In the genomic region with DNA sequence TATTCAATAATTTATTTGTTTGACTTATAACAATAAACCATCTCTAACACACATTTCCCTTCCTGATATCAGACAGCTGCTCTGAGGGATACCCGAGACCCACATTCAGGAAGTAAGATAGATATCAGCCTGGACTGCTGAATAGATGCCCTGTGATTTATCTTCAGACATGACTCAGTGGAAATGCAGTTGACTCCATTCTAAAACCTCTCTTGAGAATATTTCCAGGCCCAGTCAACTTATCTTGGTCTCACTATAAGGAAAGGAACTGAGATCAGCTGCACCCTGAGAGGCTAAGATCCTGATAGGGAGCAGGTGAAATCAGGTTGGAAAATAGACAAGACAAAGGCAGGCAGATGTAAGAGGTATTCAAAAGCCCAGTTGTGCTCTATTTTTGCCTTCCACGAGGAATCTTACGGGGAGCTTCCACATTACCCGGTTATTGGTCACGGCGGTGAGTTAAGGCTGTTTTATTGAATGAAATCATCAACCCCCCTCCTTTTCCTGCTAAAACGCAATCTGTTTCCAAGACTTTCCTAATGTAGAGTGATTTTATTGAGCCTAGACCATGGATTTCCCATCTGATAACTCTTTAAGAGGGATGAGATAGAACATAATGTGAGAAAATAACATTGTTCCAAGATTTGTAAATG, we compare ENCODE assay signal across 12 cellular contexts. TPM values are rescaled to one million over a fixed set of nuclear protein-coding genes. Genes with fewer than 3 reads are reported as not detected.
A peak's percentile ranks its signal among the peaks of the same experiment; 100 is the strongest.
DNase-seq lines count a peak whose midpoint lies in the region; ATAC-seq, FAIRE-seq and TF ChIP-seq lines count a peak whose summit lies in the region.
"Had no signal": no experiment of that assay in that cellular context is flagged by ENCODE, and none has a peak within 500 bp of the region (broad histone marks: within the 10 kb centered on the region; RNA-seq: fewer than 3 reads in every experiment).

No MANE protein-coding gene starts in this region.

- POLR2A ChIA-PET in endothelial cell of umbilical vein (lab: Charles Lee), result interaction anchor here (0.6 to 1.0 kb wide), 5 partner anchors 15 to 60 kb away, joined by 3 to 7 read pairs (median 3); partner anchors contain the start of gene PSORS1C1

- TSS peak; percentile 71 for BruUV-seq in endothelial cell of umbilical vein (replicated peaks; lab: Mats Ljungman, UMichigan)

- H3F3A ChIP-seq in GM23248 (ENCODE audit: insufficient read depth), result peaks cover 10% of the 10 kb centered on the region

- no peaks in the 10 kb centered on the region for H4K20me1 ChIP-seq in GM23248 (ENCODE audit: insufficient read depth)
- no peaks in the 10 kb centered on the region for H4K20me1 ChIP-seq in endothelial cell of umbilical vein (replicated peaks; ENCODE audit: control insufficient read depth, extremely low read depth, insufficient read depth, low read length)
- no peaks in the 10 kb centered on the region for H4K20me1 ChIP-seq in osteoblast (ENCODE audit: insufficient read depth, low read length)

- in situ Hi-C loops in GM23248 (cut with MboI), result loop anchor here (10.0 to 25.0 kb wide), 2 partner anchors 262 to 350 kb away; partner anchors contain the start of genes FLOT1 and IER3

- CTCF ChIA-PET in endothelial cell of umbilical vein (lab: Charles Lee), result interaction anchor here (0.6 to 2.9 kb wide), 78 partner anchors 8 to 633 kb away, joined by 3 to 142 read pairs (median 5); partner anchors contain the start of genes C6orf15, DDR1, DHX16 and FLOT1

- TF ChIP-seq CTCF in endothelial cell of umbilical vein (IDR thresholded peaks at IDR 0.05; ENCODE audit: extremely low read depth in 1 of 2, insufficient read depth in 1 of 2, low read depth in 1 of 2, low read length in 2 of 2) (no peak), osteoblast (IDR thresholded peaks at IDR 0.05; ENCODE audit: extremely low read depth, low read depth, low read length) (no peak)

- FAIRE-seq in endothelial cell of umbilical vein (lab: Jason Lieb, UNC), result peak; percentile 89

- H3K4me3 ChIP-seq in GM23248 (peak overlapping the region; percentile 43), SJCRH30 (peak overlapping the region; percentile 32), endothelial cell of umbilical vein (replicated peaks in 1 of 3; ENCODE audit: insufficient read depth in 1 of 3, low read depth in 1 of 3, low read length in 3 of 3) (peak overlapping the region in 1 of 3 experiments; percentile 42), osteoblast (ENCODE audit: insufficient read depth, low read length) (peak overlapping the region; percentile 46)
- H3K4me3 ChIP-seq: cardiac muscle cell, upper lobe of left lung had no signal

- H3K9ac ChIP-seq in GM23248 (peak overlapping the region; percentile 45), endothelial cell of umbilical vein (replicated peaks; ENCODE audit: extremely low read depth, insufficient read depth, low read length) (peak overlapping the region; percentile 73)

- peak; percentile 24 for TF ChIP-seq POLR2A in endothelial cell of umbilical vein (IDR thresholded peaks at IDR 0.05; ENCODE audit: low read depth, low read length)

- H3K4me2 ChIP-seq in GM23248 (ENCODE audit: unreplicated experiment) (peak overlapping the region; percentile 85), endothelial cell of umbilical vein (ENCODE audit: insufficient read depth, low read length) (peak overlapping the region; percentile 96), osteoblast (ENCODE audit: insufficient read depth, low read length) (peak overlapping the region; percentile 81)

- H3K9me3 ChIP-seq in GM23248 (ENCODE audit: low read depth), result no peaks in the 10 kb centered on the region
- H3K9me3 ChIP-seq in SJCRH30 (replicated peaks), result no peaks in the 10 kb centered on the region
- no peaks in the 10 kb centered on the region for H3K9me3 ChIP-seq in endothelial cell of umbilical vein (replicated peaks; ENCODE audit: control insufficient read depth, insufficient read depth, low read length)
- no peaks in the 10 kb centered on the region for H3K9me3 ChIP-seq in osteoblast (ENCODE audit: low read depth, low read length)
- H3K9me3 ChIP-seq: upper lobe of left lung had no signal

- H3K27ac ChIP-seq in GM23248, result peak overlapping the region; percentile 64
- peak overlapping the region; percentile 96 for H3K27ac ChIP-seq in SJCRH30
- H3K27ac ChIP-seq in endothelial cell of umbilical vein (ENCODE audit: insufficient read depth, low read depth, low read length), result peak overlapping the region; percentile 84
- H3K27ac ChIP-seq in osteoblast (ENCODE audit: low read depth, low read length), result peak overlapping the region; percentile 77
- no peak overlapping the region for H3K27ac ChIP-seq in substantia nigra (ENCODE audit: low read depth, low read length, poor library complexity, severe bottlenecking)
- H3K27ac ChIP-seq: cardiac muscle cell had no signal

- H3K27me3 ChIP-seq in GM23248 (replicated peaks; ENCODE audit: insufficient read depth) (no peaks in the 10 kb centered on the region), SJCRH30 (no peaks in the 10 kb centered on the region), endothelial cell of umbilical vein (ENCODE audit: control insufficient read depth in 2 of 2, insufficient read depth in 2 of 2, low read length in 2 of 2) (no peaks in the 10 kb centered on the region), osteoblast (ENCODE audit: insufficient read depth, low read length) (no peaks in the 10 kb centered on the region)
- H3K27me3 ChIP-seq: cardiac muscle cell, upper lobe of left lung had no signal

- intact Hi-C loops in endothelial cell of umbilical vein (cut with micrococcal nuclease), result loop anchor here (1.0 to 10.0 kb wide), 9 partner anchors 27 to 602 kb away; partner anchors contain the start of genes FLOT1, HLA-E, IER3 and PSORS1C1

- peak overlapping the region; percentile 22 for H2AFZ ChIP-seq in GM23248
- H2AFZ ChIP-seq in endothelial cell of umbilical vein (ENCODE audit: low read depth, low read length), result peak overlapping the region; percentile 78
- H2AFZ ChIP-seq in osteoblast (ENCODE audit: low read length), result peak overlapping the region; percentile 48

- no peak for ATAC-seq in GM21717 (IDR thresholded peaks at IDR 0.05; ENCODE audit: unreplicated experiment)
- ATAC-seq in HG02852 (IDR thresholded peaks at IDR 0.05; ENCODE audit: unreplicated experiment), result no peak

- no peaks in the 10 kb centered on the region for H3K9me2 ChIP-seq in GM23248 (ENCODE audit: insufficient read depth)

- 6 to 7% methylated on average over 7 of the region's 7 CpGs for WGBS in GM23248 (ENCODE audit: low coverage in 1 of 2, low lambda C conversion rate in 2 of 2, missing lambda C conversion rate in 2 of 2), 2 experiments

- H3K79me2 ChIP-seq in GM23248 (ENCODE audit: insufficient read depth) (no peaks in the 10 kb centered on the region), endothelial cell of umbilical vein (ENCODE audit: control insufficient read depth, insufficient read depth, low read length) (no peaks in the 10 kb centered on the region), osteoblast (ENCODE audit: insufficient read depth, low read length) (no peaks in the 10 kb centered on the region)

- dilution Hi-C loops in endothelial cell of umbilical vein (cut with MboI; ENCODE audit: extremely low pct_ligation_motif_present, low sequenced_read_pairs), result no loop called here

- no peaks in the 10 kb centered on the region for H3K36me3 ChIP-seq in GM23248 (ENCODE audit: low read depth)
- no peaks in the 10 kb centered on the region for H3K36me3 ChIP-seq in SJCRH30
- H3K36me3 ChIP-seq in endothelial cell of umbilical vein (ENCODE audit: control insufficient read depth in 2 of 2, extremely low read depth in 1 of 2, insufficient read depth in 2 of 2, low read length in 2 of 2), result no peaks in the 10 kb centered on the region
- H3K36me3 ChIP-seq in osteoblast (ENCODE audit: insufficient read depth, low read length), result no peaks in the 10 kb centered on the region
- H3K36me3 ChIP-seq: cardiac muscle cell, upper lobe of left lung had no signal

- peaks cover 14% of the 10 kb centered on the region for H3K4me1 ChIP-seq in GM23248 (ENCODE audit: insufficient read depth)
- H3K4me1 ChIP-seq in SJCRH30, result peaks cover 27% of the 10 kb centered on the region
- H3K4me1 ChIP-seq in endothelial cell of umbilical vein (ENCODE audit: control insufficient read depth, extremely low read depth, insufficient read depth, low read length), result peaks cover 12% of the 10 kb centered on the region
- H3K4me1 ChIP-seq in osteoblast (ENCODE audit: insufficient read depth, low read length), result peaks cover 25% of the 10 kb centered on the region

- no peaks in the 10 kb centered on the region for H3K9me1 ChIP-seq in endothelial cell of umbilical vein (replicated peaks; ENCODE audit: control insufficient read depth, extremely low read depth, insufficient read depth, low read length)

- DNase-seq in GM23248, result peak; percentile 84
- DNase-seq in SJCRH30, result peak; percentile 58 to 76
- DNase-seq in endothelial cell of umbilical vein (ENCODE audit: low read depth, low spot score), result peak; percentile 87
- DNase-seq in osteoblast (ENCODE audit: insufficient read length, low spot score, missing footprints), result peak; percentile 84
- no peak for DNase-seq in substantia nigra (lab: John Stamatoyannopoulos, UW)
- no peak for DNase-seq in RPMI8226

RNA-seq across cellular contexts. Expression of gene C6orf15, which starts 25.5 kb away (rescaled TPM):
- not detected in 2 replicates for total RNA-seq in GM23248 (2014; rRNA removed; shearing (Covaris generic))
- polyA plus RNA-seq in GM23248 (2016; fragmentation: Nextera tagmentation; extraction: Ambion mirVana) (not detected in 2 replicates), endothelial cell of umbilical vein (not detected in 2 replicates)
- 2.3 and 3.4 TPM in 2 replicates for total RNA-seq in SJCRH30 (2014; rRNA removed; shearing (Covaris generic))
- total RNA-seq in endothelial cell of umbilical vein (not detected in 2 replicates), osteoblast (not detected in 2 replicates)
- not detected in 2 replicates for polyA plus RNA-seq in endothelial cell of umbilical vein (2011; cell fraction: cytosol; rRNA removed)
- not detected in 2 replicates for polyA plus RNA-seq in endothelial cell of umbilical vein (2011; cell fraction: nucleus; rRNA removed)
- polyA plus RNA-seq in endothelial cell of umbilical vein (2012), result not detected in 2 replicates
- not detected in 2 replicates for polyA minus RNA-seq in endothelial cell of umbilical vein
- polyA minus RNA-seq in endothelial cell of umbilical vein (2011; cell fraction: cytosol; rRNA and poly(A)+ RNA removed), result not detected
- polyA minus RNA-seq in endothelial cell of umbilical vein (2011; cell fraction: nucleus; rRNA and poly(A)+ RNA removed), result not detected in 2 replicates
- total RNA-seq: cardiac muscle cell, glomerular endothelial cell, mesenteric fat pad, upper lobe of left lung had no signal
- polyA plus RNA-seq: cardiac muscle cell had no signal

RNA-seq across cellular contexts. Expression of gene PSORS1C1, which starts 27.7 kb away (rescaled TPM):
- 0.22 and 0.25 TPM in 2 replicates for total RNA-seq in GM23248 (2014; rRNA removed; shearing (Covaris generic))
- polyA plus RNA-seq in GM23248 (2016; fragmentation: Nextera tagmentation; extraction: Ambion mirVana), result 2.0 and 2.6 TPM in 2 replicates
- total RNA-seq in SJCRH30 (2014; rRNA removed; shearing (Covaris generic)), result 0.48 and 0.67 TPM in 2 replicates
- 9.2 and 13.2 TPM in 2 replicates for total RNA-seq in endothelial cell of umbilical vein
- 1.1 TPM in 2 replicates for polyA plus RNA-seq in endothelial cell of umbilical vein
- 1.2 and 1.3 TPM in 2 replicates for polyA plus RNA-seq in endothelial cell of umbilical vein (2011; cell fraction: cytosol; rRNA removed)
- 3.8 and 4.5 TPM in 2 replicates for polyA plus RNA-seq in endothelial cell of umbilical vein (2011; cell fraction: nucleus; rRNA removed)
- polyA plus RNA-seq in endothelial cell of umbilical vein (2012), result 2.0 and 2.1 TPM in 2 replicates
- polyA minus RNA-seq in endothelial cell of umbilical vein, result 2.3 and 4.6 TPM in 2 replicates
- polyA minus RNA-seq in endothelial cell of umbilical vein (2011; cell fraction: cytosol; rRNA and poly(A)+ RNA removed), result 1.8 TPM
- 2.5 and 3.4 TPM in 2 replicates for polyA minus RNA-seq in endothelial cell of umbilical vein (2011; cell fraction: nucleus; rRNA and poly(A)+ RNA removed)
- total RNA-seq in osteoblast, result 1.2 and 2.2 TPM in 2 replicates
- total RNA-seq: cardiac muscle cell had no signal
- polyA plus RNA-seq: cardiac muscle cell had no signal

RNA-seq across cellular contexts. Expression of gene CDSN, which starts 33.3 kb away (rescaled TPM):
- total RNA-seq in GM23248 (2014; rRNA removed; shearing (Covaris generic)), result not detected in 2 replicates
- polyA plus RNA-seq in GM23248 (2016; fragmentation: Nextera tagmentation; extraction: Ambion mirVana) (not detected in 2 replicates), endothelial cell of umbilical vein (0.03 TPM in 1 of 2 replicates, not detected in the other)
- 0.06 TPM in 1 of 2 replicates, not detected in the other for total RNA-seq in SJCRH30 (2014; rRNA removed; shearing (Covaris generic))
- total RNA-seq in endothelial cell of umbilical vein (not detected in 2 replicates), osteoblast (not detected in 2 replicates)
- polyA plus RNA-seq in endothelial cell of umbilical vein (2011; cell fraction: cytosol; rRNA removed), result 0.03 TPM in 1 of 2 replicates, not detected in the other
- polyA plus RNA-seq in endothelial cell of umbilical vein (2011; cell fraction: nucleus; rRNA removed), result not detected in 2 replicates
- not detected in 2 replicates for polyA plus RNA-seq in endothelial cell of umbilical vein (2012)
- not detected in 2 replicates for polyA minus RNA-seq in endothelial cell of umbilical vein
- polyA minus RNA-seq in endothelial cell of umbilical vein (2011; cell fraction: cytosol; rRNA and poly(A)+ RNA removed), result not detected
- polyA minus RNA-seq in endothelial cell of umbilical vein (2011; cell fraction: nucleus; rRNA and poly(A)+ RNA removed), result 0.24 TPM in 1 of 2 replicates, not detected in the other
- total RNA-seq: cardiac muscle cell, glomerular endothelial cell, mesenteric fat pad, upper lobe of left lung had no signal
- polyA plus RNA-seq: cardiac muscle cell had no signal

RNA-seq across cellular contexts. Expression of gene PSORS1C2, which starts 52.0 kb away (rescaled TPM):
- total RNA-seq in GM23248 (2014; rRNA removed; shearing (Covaris generic)), result not detected in 2 replicates
- 0.16 TPM in 1 of 2 replicates, not detected in the other for polyA plus RNA-seq in GM23248 (2016; fragmentation: Nextera tagmentation; extraction: Ambion mirVana)
- total RNA-seq in SJCRH30 (2014; rRNA removed; shearing (Covaris generic)), result not detected in 2 replicates
- total RNA-seq in endothelial cell of umbilical vein, result not detected in 2 replicates
- polyA plus RNA-seq in endothelial cell of umbilical vein, result not detected in 2 replicates
- polyA plus RNA-seq in endothelial cell of umbilical vein (2011; cell fraction: cytosol; rRNA removed), result not detected in 2 replicates
- polyA plus RNA-seq in endothelial cell of umbilical vein (2011; cell fraction: nucleus; rRNA removed), result not detected in 2 replicates
- polyA plus RNA-seq in endothelial cell of umbilical vein (2012), result not detected in 2 replicates
- polyA minus RNA-seq in endothelial cell of umbilical vein, result not detected in 2 replicates
- polyA minus RNA-seq in endothelial cell of umbilical vein (2011; cell fraction: cytosol; rRNA and poly(A)+ RNA removed), result not detected
- not detected in 2 replicates for polyA minus RNA-seq in endothelial cell of umbilical vein (2011; cell fraction: nucleus; rRNA and poly(A)+ RNA removed)
- total RNA-seq in osteoblast, result not detected in 2 replicates
- total RNA-seq: cardiac muscle cell, glomerular endothelial cell, mesenteric fat pad, upper lobe of left lung had no signal
- polyA plus RNA-seq: cardiac muscle cell had no signal

Comparison
In these comparisons a context has a peak if more than half of its experiments do, and no peak if none do; other contexts are left out.
1. DNase-seq: peak in GM23248 (single experiment), SJCRH30 (2 of 2), endothelial cell of umbilical vein (single experiment) and osteoblast (single experiment); none in substantia nigra (0 of 49) and RPMI8226 (single experiment).
2. H2AFZ ChIP-seq: peak in every context shown above with its lines; median percentile 78 in endothelial cell of umbilical vein; 48 in osteoblast; 22 in GM23248.
3. Peak in every context shown above with its lines, with median percentiles within 50 percentile points of each other: H3K4me2 ChIP-seq.